In the genomic region with DNA sequence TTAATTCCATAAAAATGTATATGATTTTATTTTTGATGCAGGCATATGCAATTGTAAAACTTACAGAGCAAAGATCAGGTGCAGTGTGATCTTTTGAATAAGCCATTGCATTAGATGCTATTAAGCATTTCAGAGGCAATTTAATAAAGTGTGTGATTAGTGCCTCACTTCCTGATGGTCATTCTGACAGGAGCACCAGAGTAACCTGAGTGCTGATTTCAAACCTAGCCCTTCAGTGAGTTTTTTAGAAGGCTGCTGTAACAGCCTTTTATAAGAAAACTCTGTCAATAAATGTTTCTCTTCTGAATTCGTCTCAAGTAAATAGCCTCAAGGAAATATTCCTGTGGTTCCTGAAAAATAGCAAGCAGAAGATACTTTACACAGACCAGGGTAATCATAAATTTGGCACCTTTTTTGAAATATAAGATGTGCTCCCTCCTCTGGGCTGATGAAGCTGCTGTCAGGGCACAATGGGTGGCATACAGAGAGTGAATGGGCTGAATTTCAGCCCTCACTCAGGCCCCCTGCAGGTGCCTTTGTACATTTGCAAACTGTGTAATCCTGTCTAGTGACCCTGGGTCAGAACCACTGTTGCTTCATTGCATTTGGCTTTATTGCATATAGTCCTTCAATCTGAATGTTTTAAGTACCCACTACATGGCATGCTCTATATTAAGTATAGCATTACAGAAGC, we compare ENCODE assay signal across 8 cellular contexts.
DNase-seq lines count a peak whose midpoint lies in the region; ATAC-seq and TF ChIP-seq lines count a peak whose summit lies in the region.

No MANE protein-coding gene starts in this region.

- no peak overlapping the region for H3K27ac Mint-ChIP-seq in Calu3 (ENCODE audit: unreplicated experiment)
- peak overlapping the region; percentile 69 for H3K27ac Mint-ChIP-seq in neural progenitor cell
- H3K27ac Mint-ChIP-seq in activated T-helper 1 cell treated with anti-CD3 and anti-CD28 coated beads, Interleukin-12 subunit alpha, Interleukin-12 subunit beta, Interleukin-2, Interleukin-4 antibody, amounts not matched to agents 30 ng/mL and 10 ng/mL and 1 ng/mL, durations not matched to agents 14 hours and 24 hours and 36 hours: no peak overlapping the region

- H3F3A ChIP-seq in neural progenitor cell (ENCODE audit: low read depth): peaks cover 11% of the 10 kb centered on the region

- DNase-seq in Calu3 (peak; percentile 24), adipocyte (ENCODE audit: low read depth) (peak; percentile 77), neural progenitor cell (ENCODE audit: low spot score) (peak; percentile 83), CD1c-positive myeloid dendritic cell (ENCODE audit: extremely low spot score) (no peak), left cardiac atrium (no peak)
- no peak for DNase-seq in activated T-helper 1 cell treated with anti-CD3 and anti-CD28 coated beads, Interleukin-12 subunit alpha, Interleukin-12 subunit beta, Interleukin-2, Interleukin-4 antibody, amounts not matched to agents 30 ng/mL and 10 ng/mL and 1 ng/mL, durations not matched to agents 14 hours and 24 hours and 36 hours (ENCODE audit: low spot score)

- H3K4me3 Mint-ChIP-seq in Calu3 (ENCODE audit: low read depth, unreplicated experiment) (no peak overlapping the region), neural progenitor cell (no peak overlapping the region)
- H3K4me3 Mint-ChIP-seq in activated T-helper 1 cell treated with anti-CD3 and anti-CD28 coated beads, Interleukin-12 subunit alpha, Interleukin-12 subunit beta, Interleukin-2, Interleukin-4 antibody, amounts not matched to agents 30 ng/mL and 10 ng/mL and 1 ng/mL, durations not matched to agents 14 hours and 24 hours and 36 hours: no peak overlapping the region

- no peak overlapping the region for H2AFZ ChIP-seq in neural progenitor cell (replicated peaks)

- H3K36me3 ChIP-seq in adipocyte (ENCODE audit: control insufficient read depth, insufficient read depth, low read length, severe bottlenecking) (no peaks in the 10 kb centered on the region), neural progenitor cell (no peaks in the 10 kb centered on the region)

- BruUV-seq in Calu3 (replicated peaks; lab: Mats Ljungman, UMichigan): no TSS peak

- no peak for TF ChIP-seq CTCF in Calu3 (IDR thresholded peaks at IDR 0.05; ENCODE audit: unreplicated experiment)
- TF ChIP-seq CTCF in neural progenitor cell (IDR thresholded peaks at IDR 0.05): peak; percentile 57

- H3K9ac ChIP-seq in adipocyte (ENCODE audit: low read length): no peak overlapping the region
- H3K9ac ChIP-seq in neural progenitor cell: no peak overlapping the region

- H3K9me3 Mint-ChIP-seq in Calu3 (ENCODE audit: low read depth, unreplicated experiment) (no peaks in the 10 kb centered on the region), neural progenitor cell (no peaks in the 10 kb centered on the region)
- no peaks in the 10 kb centered on the region for H3K9me3 Mint-ChIP-seq in activated T-helper 1 cell treated with anti-CD3 and anti-CD28 coated beads, Interleukin-12 subunit alpha, Interleukin-12 subunit beta, Interleukin-2, Interleukin-4 antibody, amounts not matched to agents 30 ng/mL and 10 ng/mL and 1 ng/mL, durations not matched to agents 14 hours and 24 hours and 36 hours

- ATAC-seq in GM19372 (IDR thresholded peaks at IDR 0.05; ENCODE audit: low read depth, unreplicated experiment) (peak; percentile 94), HG03575 (IDR thresholded peaks at IDR 0.05; ENCODE audit: extremely low read depth, insufficient number of reproducible peaks, low FRiP score, unreplicated experiment) (peak; percentile 62), left cardiac atrium (no peak)

- H3K4me3 ChIP-seq in adipocyte (ENCODE audit: low read length) (no peak overlapping the region), neural progenitor cell (no peak overlapping the region)

- intact Hi-C loops in Calu3 (cut with micrococcal nuclease; ENCODE audit: unreplicated experiment): no loop called here
- intact Hi-C loops in left cardiac atrium (cut with DNase I): no loop called here
- intact Hi-C loops in activated T-helper 1 cell treated with anti-CD3 and anti-CD28 coated beads, Interleukin-12 subunit alpha, Interleukin-12 subunit beta, Interleukin-2, Interleukin-4 antibody, amounts not matched to agents 30 ng/mL and 10 ng/mL and 1 ng/mL, durations not matched to agents 14 hours and 24 hours and 36 hours (cut with micrococcal nuclease): no loop called here

- peak overlapping the region; percentile 48 for H3K4me2 ChIP-seq in neural progenitor cell

- CTCF ChIA-PET in Calu3 (lab: Charles Lee): no interaction called here

- H3K9me3 ChIP-seq in adipocyte (ENCODE audit: control insufficient read depth, low read length) (no peaks in the 10 kb centered on the region), neural progenitor cell (ENCODE audit: low read depth) (no peaks in the 10 kb centered on the region)

- H3K4me1 ChIP-seq in adipocyte (ENCODE audit: control insufficient read depth, insufficient read depth, low read length) (peaks cover 52% of the 10 kb centered on the region), neural progenitor cell (peaks cover 30% of the 10 kb centered on the region)

- H3K4me1 Mint-ChIP-seq in Calu3 (ENCODE audit: low read depth, unreplicated experiment) (no peaks in the 10 kb centered on the region), neural progenitor cell (peaks cover 29% of the 10 kb centered on the region)
- no peaks in the 10 kb centered on the region for H3K4me1 Mint-ChIP-seq in activated T-helper 1 cell treated with anti-CD3 and anti-CD28 coated beads, Interleukin-12 subunit alpha, Interleukin-12 subunit beta, Interleukin-2, Interleukin-4 antibody, amounts not matched to agents 30 ng/mL and 10 ng/mL and 1 ng/mL, durations not matched to agents 14 hours and 24 hours and 36 hours (ENCODE audit: low read depth)

- no peaks in the 10 kb centered on the region for H3K36me3 Mint-ChIP-seq in Calu3 (ENCODE audit: insufficient read depth, unreplicated experiment)
- H3K36me3 Mint-ChIP-seq in neural progenitor cell: no peaks in the 10 kb centered on the region
- H3K36me3 Mint-ChIP-seq in activated T-helper 1 cell treated with anti-CD3 and anti-CD28 coated beads, Interleukin-12 subunit alpha, Interleukin-12 subunit beta, Interleukin-2, Interleukin-4 antibody, amounts not matched to agents 30 ng/mL and 10 ng/mL and 1 ng/mL, durations not matched to agents 14 hours and 24 hours and 36 hours (ENCODE audit: low read depth): no peaks in the 10 kb centered on the region

- no peaks in the 10 kb centered on the region for H3K79me2 ChIP-seq in neural progenitor cell (ENCODE audit: low read depth)

- no peaks in the 10 kb centered on the region for H3K27me3 Mint-ChIP-seq in Calu3 (ENCODE audit: unreplicated experiment)
- H3K27me3 Mint-ChIP-seq in neural progenitor cell (ENCODE audit: insufficient read depth, low read depth): peaks cover 2% of the 10 kb centered on the region
- H3K27me3 Mint-ChIP-seq in activated T-helper 1 cell treated with anti-CD3 and anti-CD28 coated beads, Interleukin-12 subunit alpha, Interleukin-12 subunit beta, Interleukin-2, Interleukin-4 antibody, amounts not matched to agents 30 ng/mL and 10 ng/mL and 1 ng/mL, durations not matched to agents 14 hours and 24 hours and 36 hours (ENCODE audit: insufficient read depth): peaks cover 14% of the 10 kb centered on the region

- H4K20me1 ChIP-seq in neural progenitor cell (ENCODE audit: low read depth): no peaks in the 10 kb centered on the region

- H3K27ac ChIP-seq in neural progenitor cell: no peak overlapping the region

- no peaks in the 10 kb centered on the region for H3K27me3 ChIP-seq in adipocyte (replicated peaks; ENCODE audit: control insufficient read depth, insufficient read depth, low read length)
- H3K27me3 ChIP-seq in neural progenitor cell: no peaks in the 10 kb centered on the region

Comparison
In these comparisons a context has a peak if more than half of its experiments do, and no peak if none do; other contexts are left out.
1. DNase-seq: peak in Calu3 (single experiment), adipocyte (single experiment) and neural progenitor cell (single experiment); none in CD1c-positive myeloid dendritic cell (single experiment), left cardiac atrium (single experiment) and activated T-helper 1 cell treated with anti-CD3 and anti-CD28 coated beads, Interleukin-12 subunit alpha, Interleukin-12 subunit beta, Interleukin-2, Interleukin-4 antibody, amounts not matched to agents 30 ng/mL and 10 ng/mL and 1 ng/mL, durations not matched to agents 14 hours and 24 hours and 36 hours (single experiment).
2. ATAC-seq: peak in GM19372 (single experiment) and HG03575 (single experiment); none in left cardiac atrium (0 of 2).